In genomic region chr17:36188891-36189306, GRCh38 we compare ENCODE assay signal across 8 cellular contexts. TPM values are rescaled to one million over a fixed set of nuclear protein-coding genes. Genes with fewer than 3 reads are reported as not detected.
DNase-seq lines count a peak whose midpoint lies in the region; ATAC-seq, FAIRE-seq and TF ChIP-seq lines count a peak whose summit lies in the region.

No MANE protein-coding gene starts in this region.

- H3K36me3 Mint-ChIP-seq in nephron progenitor cell (ENCODE audit: low read depth): no peaks in the 10 kb centered on the region

- no peaks in the 10 kb centered on the region for H3K9me3 ChIP-seq in OCI-LY7 (ENCODE audit: low read length)

- peaks cover 8% of the 10 kb centered on the region for H3K4me1 ChIP-seq in OCI-LY7 (ENCODE audit: insufficient read depth, low read length, poor library complexity, severe bottlenecking)

- H3K27ac ChIP-seq in OCI-LY7 (ENCODE audit: low read depth, low read length, poor library complexity, severe bottlenecking): no peak overlapping the region

- no peak overlapping the region for H3K4me2 ChIP-seq in OCI-LY7 (ENCODE audit: low read length)

- BruUV-seq in OCI-LY7 (replicated peaks; lab: Mats Ljungman, UMichigan): no TSS peak

- ATAC-seq in HG02571 (IDR thresholded peaks at IDR 0.05; ENCODE audit: unreplicated experiment) (peak; percentile 47), left lobe of liver (peak; percentile 12), HG02970 (IDR thresholded peaks at IDR 0.05; ENCODE audit: low FRiP score, unreplicated experiment) (no peak)

- no peaks in the 10 kb centered on the region for H4K20me1 ChIP-seq in OCI-LY7 (ENCODE audit: insufficient read depth, low read length)

- H3K9me3 Mint-ChIP-seq in nephron progenitor cell: no peaks in the 10 kb centered on the region

- no peak overlapping the region for H3K27ac Mint-ChIP-seq in nephron progenitor cell

- H3K4me3 Mint-ChIP-seq in nephron progenitor cell: no peak overlapping the region

- TF ChIP-seq POLR2A in GM12891 (IDR thresholded peaks at IDR 0.05; ENCODE audit: low read depth, low read length): no peak

- POLR2A ChIA-PET in OCI-LY7 (lab: Charles Lee): no interaction called here

- H2AFZ ChIP-seq in OCI-LY7 (ENCODE audit: low read length): no peak overlapping the region

- no peak for DNase-seq in GM12891 (ENCODE audit: insufficient read length, low spot score)
- peak; percentile 43 for DNase-seq in OCI-LY7 (ENCODE audit: low spot score)
- no peak for DNase-seq in left lobe of liver (ENCODE audit: low spot score)
- DNase-seq in occipital lobe (lab: John Stamatoyannopoulos, UW): no peak
- no peak for DNase-seq in nephron progenitor cell
- DNase-seq in activated effector memory CD4-positive, alpha-beta T cell treated with anti-CD3 and anti-CD28 coated beads, Interleukin-2, amount 50 U/mL, for 16 hours: no peak

- H3K36me3 ChIP-seq in OCI-LY7 (ENCODE audit: insufficient read depth, low read length): no peaks in the 10 kb centered on the region

- intact Hi-C loops in OCI-LY7 (cut with micrococcal nuclease; ENCODE audit: unreplicated experiment): no loop called here

- H3K4me1 Mint-ChIP-seq in nephron progenitor cell: peaks cover 8% of the 10 kb centered on the region

- H3K4me3 ChIP-seq in OCI-LY7 (ENCODE audit: low read depth, low read length, poor library complexity, severe bottlenecking): no peak overlapping the region

- CTCF ChIA-PET in OCI-LY7 (lab: Charles Lee; ENCODE audit: unreplicated experiment): no interaction called here

- no peaks in the 10 kb centered on the region for H3K79me2 ChIP-seq in OCI-LY7 (ENCODE audit: insufficient read depth, low read depth, low read length)

- TF ChIP-seq CTCF in OCI-LY7 (conservative IDR thresholded peaks at IDR 0.05; ENCODE audit: low read length) (no peak), nephron progenitor cell (IDR thresholded peaks at IDR 0.05) (no peak)

- H3K9me2 ChIP-seq in OCI-LY7 (ENCODE audit: insufficient read depth, low read length): no peaks in the 10 kb centered on the region

- peaks cover 71% of the 10 kb centered on the region for H3K27me3 Mint-ChIP-seq in nephron progenitor cell (ENCODE audit: low read depth, poor library complexity)

- no peak for FAIRE-seq in GM12891 (lab: Jason Lieb, UNC)

TF ChIP-seq in GM12891, 5 proteins besides CTCF, POLR2A, EP300 and RAD21:
- TF ChIP-seq SPI1 (IDR thresholded peaks at IDR 0.05; ENCODE audit: low read depth, low read length) (peak; percentile 83), TAF1 (IDR thresholded peaks at IDR 0.05; ENCODE audit: low read depth, low read length) (no peak)

RNA-seq across cellular contexts. Expression of gene CCL3L1, which starts 7.7 kb away (rescaled TPM):
- 17.2 TPM for polyA plus RNA-seq in GM12891 (2012; ENCODE audit: low read depth, missing spikeins)
- total RNA-seq in OCI-LY7 (2014; rRNA removed; shearing (Covaris generic)): 0.10 TPM in 1 of 2 replicates, not detected in the other
- 0.44 TPM in 1 of 2 replicates, not detected in the other for total RNA-seq in OCI-LY7 (2022)
- 0.38 TPM for total RNA-seq in left lobe of liver
- total RNA-seq in occipital lobe: 4.8 TPM

RNA-seq across cellular contexts. Expression of gene TBC1D3B, which starts 12.5 kb away (rescaled TPM):
- polyA plus RNA-seq in GM12891 (2012; ENCODE audit: low read depth, missing spikeins): 3.3 TPM
- total RNA-seq in OCI-LY7 (2014; rRNA removed; shearing (Covaris generic)): 1.5 and 3.0 TPM in 2 replicates
- total RNA-seq in OCI-LY7 (2022): 12.8 and 13.8 TPM in 2 replicates
- 5.7 TPM for total RNA-seq in left lobe of liver
- total RNA-seq in occipital lobe: 1.9 TPM

RNA-seq across cellular contexts. Expression of gene CCL4L2, which starts 22.0 kb away (rescaled TPM):
- polyA plus RNA-seq in GM12891 (2012; ENCODE audit: low read depth, missing spikeins): 2.3 TPM
- total RNA-seq in OCI-LY7 (2014; rRNA removed; shearing (Covaris generic)): 0.50 TPM in 1 of 2 replicates, not detected in the other
- total RNA-seq in OCI-LY7 (2022) (not detected in 2 replicates), left lobe of liver (not detected), occipital lobe (17.3 TPM)
